1 cellular context compared by ENCODE assay signal in the genomic region with DNA sequence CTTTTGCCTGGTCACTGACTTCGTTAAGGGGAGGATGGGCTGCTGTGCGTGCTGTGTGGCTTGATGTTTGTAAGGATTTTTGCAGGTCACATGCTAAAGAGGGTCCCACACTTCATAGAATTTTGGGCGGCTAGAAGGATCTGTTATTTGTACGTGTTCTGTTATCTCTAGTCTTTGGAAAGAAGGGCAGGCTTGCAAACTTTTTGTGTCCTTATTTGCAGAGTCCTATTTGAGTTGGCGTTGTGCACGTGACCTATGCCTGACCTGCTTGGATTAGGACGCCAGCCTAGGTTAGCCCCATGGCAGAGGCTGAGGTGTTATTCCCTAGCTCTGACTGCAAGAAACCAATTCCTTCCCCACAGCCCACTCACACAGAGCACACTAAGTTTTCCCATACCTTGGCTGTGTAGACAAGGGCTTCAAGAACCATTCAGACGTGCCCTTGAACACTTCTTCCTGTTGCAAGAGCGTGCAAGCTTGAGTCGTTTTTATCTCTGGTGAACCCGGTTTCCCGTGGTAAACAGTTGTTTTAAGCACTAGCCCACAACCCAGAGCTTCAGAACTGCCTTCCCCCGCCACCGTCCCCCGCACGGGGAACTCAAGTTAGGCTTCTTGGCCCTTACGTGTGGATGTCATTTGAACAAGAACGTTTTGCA.
TF ChIP-seq lines count a peak whose summit lies in the region.

No MANE protein-coding gene starts in this region.

TF ChIP-seq in HepG2, 621 proteins besides CTCF, POLR2A, EP300 and RAD21 (continued from another document and continues in another):
- TF ChIP-seq, protein P1, sequence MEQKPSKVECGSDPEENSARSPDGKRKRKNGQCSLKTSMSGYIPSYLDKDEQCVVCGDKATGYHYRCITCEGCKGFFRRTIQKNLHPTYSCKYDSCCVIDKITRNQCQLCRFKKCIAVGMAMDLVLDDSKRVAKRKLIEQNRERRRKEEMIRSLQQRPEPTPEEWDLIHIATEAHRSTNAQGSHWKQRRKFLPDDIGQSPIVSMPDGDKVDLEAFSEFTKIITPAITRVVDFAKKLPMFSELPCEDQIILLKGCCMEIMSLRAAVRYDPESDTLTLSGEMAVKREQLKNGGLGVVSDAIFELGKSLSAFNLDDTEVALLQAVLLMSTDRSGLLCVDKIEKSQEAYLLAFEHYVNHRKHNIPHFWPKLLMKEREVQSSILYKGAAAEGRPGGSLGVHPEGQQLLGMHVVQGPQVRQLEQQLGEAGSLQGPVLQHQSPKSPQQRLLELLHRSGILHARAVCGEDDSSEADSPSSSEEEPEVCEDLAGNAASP (CRISPR knock-in tag; IDR thresholded peaks at IDR 0.05; ENCODE audit: borderline replicate concordance) = peak; percentile 20; the same call in 1 of the 2 replicates
- TF ChIP-seq FLYWCH1 (CRISPR knock-in tag; IDR thresholded peaks at IDR 0.05) (no peak), MYC (CRISPR knock-in tag; IDR thresholded peaks at IDR 0.05; ENCODE audit: borderline replicate concordance) (no peak), MED1 (CRISPR knock-in tag; IDR thresholded peaks at IDR 0.05) (peak; percentile 43; the same call in 1 of the 2 replicates), GATAD2A (CRISPR knock-in tag; IDR thresholded peaks at IDR 0.05) (peak; percentile 47; the same call in 1 of the 2 replicates), HNF1A (IDR thresholded peaks at IDR 0.05; ENCODE audit: low read depth) (no peak), HNF1A (CRISPR knock-in tag; IDR thresholded peaks at IDR 0.05; ENCODE audit: borderline replicate concordance) (peak; percentile 59; the same call in 1 of the 2 replicates), SOX13 (IDR thresholded peaks at IDR 0.05) (no peak), SOX13 (CRISPR knock-in tag; conservative IDR thresholded peaks at IDR 0.05 in 1 of 2, IDR thresholded peaks at IDR 0.05 in 1 of 2) (peak in 1 of 2 experiments; percentile 61; a peak in 1 of 4 replicates), NR2F2 (IDR thresholded peaks at IDR 0.05; ENCODE audit: borderline replicate concordance, low read depth) (peak; percentile 40; the same call in 1 of the 2 replicates), PITX1 (CRISPR knock-in tag; IDR thresholded peaks at IDR 0.05) (peak; percentile 82), NR2C2 (CRISPR knock-in tag; IDR thresholded peaks at IDR 0.05; ENCODE audit: borderline replicate concordance) (0 out of 2 replicates have a peak, but pooled peaks have one; percentile 32), MAFG (CRISPR knock-in tag; IDR thresholded peaks at IDR 0.05) (no peak), ATAD3A (CRISPR knock-in tag; IDR thresholded peaks at IDR 0.05) (no peak), ELF1 (CRISPR knock-in tag; IDR thresholded peaks at IDR 0.05) (no peak), ZNF350 (CRISPR knock-in tag; IDR thresholded peaks at IDR 0.05; ENCODE audit: borderline replicate concordance, low read depth) (no peak), ZNF687 (CRISPR knock-in tag; IDR thresholded peaks at IDR 0.05) (peak; percentile 14; the same call in 1 of the 2 replicates), ZNF605 (CRISPR knock-in tag; IDR thresholded peaks at IDR 0.05) (0 out of 2 replicates have a peak, but pooled peaks have one; percentile 38), ZNF292 (CRISPR knock-in tag; IDR thresholded peaks at IDR 0.05; ENCODE audit: borderline replicate concordance, low read depth) (peak; percentile 68; the same call in 1 of the 2 replicates), ZNF547 (CRISPR knock-in tag; IDR thresholded peaks at IDR 0.05) (0 out of 2 replicates have a peak, but pooled peaks have one; percentile 39), ATF2 (CRISPR knock-in tag; IDR thresholded peaks at IDR 0.05) (no peak), PHF21A (CRISPR knock-in tag; IDR thresholded peaks at IDR 0.05) (peak; percentile 32; the same call in 1 of the 2 replicates), PCBP2 (optimal IDR thresholded peaks at IDR 0.05; ENCODE audit: low read depth, low read length, poor library complexity, severe bottlenecking) (no peak), ZBTB3 (CRISPR knock-in tag; IDR thresholded peaks at IDR 0.05; ENCODE audit: borderline replicate concordance, low read depth) (no peak), FOXA3 (CRISPR knock-in tag; IDR thresholded peaks at IDR 0.05) (peak; percentile 45), YEATS4 (CRISPR knock-in tag; IDR thresholded peaks at IDR 0.05; ENCODE audit: borderline replicate concordance) (no peak), ZNF646 (CRISPR knock-in tag; IDR thresholded peaks at IDR 0.05) (0 out of 2 replicates have a peak, but pooled peaks have one; percentile 31), ARNTL (CRISPR knock-in tag; IDR thresholded peaks at IDR 0.05) (0 out of 2 replicates have a peak, but pooled peaks have one; percentile 32)
- TF ChIP-seq, protein P2, sequence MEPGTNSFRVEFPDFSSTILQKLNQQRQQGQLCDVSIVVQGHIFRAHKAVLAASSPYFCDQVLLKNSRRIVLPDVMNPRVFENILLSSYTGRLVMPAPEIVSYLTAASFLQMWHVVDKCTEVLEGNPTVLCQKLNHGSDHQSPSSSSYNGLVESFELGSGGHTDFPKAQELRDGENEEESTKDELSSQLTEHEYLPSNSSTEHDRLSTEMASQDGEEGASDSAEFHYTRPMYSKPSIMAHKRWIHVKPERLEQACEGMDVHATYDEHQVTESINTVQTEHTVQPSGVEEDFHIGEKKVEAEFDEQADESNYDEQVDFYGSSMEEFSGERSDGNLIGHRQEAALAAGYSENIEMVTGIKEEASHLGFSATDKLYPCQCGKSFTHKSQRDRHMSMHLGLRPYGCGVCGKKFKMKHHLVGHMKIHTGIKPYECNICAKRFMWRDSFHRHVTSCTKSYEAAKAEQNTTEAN (CRISPR knock-in tag; conservative IDR thresholded peaks at IDR 0.05) = no peak
- TF ChIP-seq, protein P3, sequence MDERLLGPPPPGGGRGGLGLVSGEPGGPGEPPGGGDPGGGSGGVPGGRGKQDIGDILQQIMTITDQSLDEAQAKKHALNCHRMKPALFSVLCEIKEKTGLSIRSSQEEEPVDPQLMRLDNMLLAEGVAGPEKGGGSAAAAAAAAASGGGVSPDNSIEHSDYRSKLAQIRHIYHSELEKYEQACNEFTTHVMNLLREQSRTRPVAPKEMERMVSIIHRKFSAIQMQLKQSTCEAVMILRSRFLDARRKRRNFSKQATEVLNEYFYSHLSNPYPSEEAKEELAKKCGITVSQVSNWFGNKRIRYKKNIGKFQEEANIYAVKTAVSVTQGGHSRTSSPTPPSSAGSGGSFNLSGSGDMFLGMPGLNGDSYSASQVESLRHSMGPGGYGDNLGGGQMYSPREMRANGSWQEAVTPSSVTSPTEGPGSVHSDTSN (CRISPR knock-in tag; IDR thresholded peaks at IDR 0.05) = no peak
- TF ChIP-seq, protein P4, sequence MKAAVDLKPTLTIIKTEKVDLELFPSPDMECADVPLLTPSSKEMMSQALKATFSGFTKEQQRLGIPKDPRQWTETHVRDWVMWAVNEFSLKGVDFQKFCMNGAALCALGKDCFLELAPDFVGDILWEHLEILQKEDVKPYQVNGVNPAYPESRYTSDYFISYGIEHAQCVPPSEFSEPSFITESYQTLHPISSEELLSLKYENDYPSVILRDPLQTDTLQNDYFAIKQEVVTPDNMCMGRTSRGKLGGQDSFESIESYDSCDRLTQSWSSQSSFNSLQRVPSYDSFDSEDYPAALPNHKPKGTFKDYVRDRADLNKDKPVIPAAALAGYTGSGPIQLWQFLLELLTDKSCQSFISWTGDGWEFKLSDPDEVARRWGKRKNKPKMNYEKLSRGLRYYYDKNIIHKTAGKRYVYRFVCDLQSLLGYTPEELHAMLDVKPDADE (CRISPR knock-in tag; IDR thresholded peaks at IDR 0.05) = no peak
